Comparison of ENCODE assay signal across 8 cellular contexts in genomic region chrX:107448625-107449468, GRCh38. TPM values are rescaled to one million over a fixed set of nuclear protein-coding genes. Genes with fewer than 3 reads are reported as not detected.
A peak's percentile ranks its signal among the peaks of the same experiment; 100 is the strongest.
DNase-seq lines count a peak whose midpoint lies in the region; ATAC-seq and TF ChIP-seq lines count a peak whose summit lies in the region.

No MANE protein-coding gene starts in this region.

- no peak overlapping the region for H3K9ac ChIP-seq in SK-N-SH
- H3K9ac ChIP-seq in skeletal muscle tissue (ENCODE audit: low read depth in 1 of 3, low read length in 3 of 3): no peak overlapping the region

- H2AFZ ChIP-seq in SK-N-SH (ENCODE audit: low read depth): no peak overlapping the region

- H3K36me3 Mint-ChIP-seq in glutamatergic neuron (ENCODE audit: unreplicated experiment): no peaks in the 10 kb centered on the region

- peaks cover 37% of the 10 kb centered on the region for H3K4me1 Mint-ChIP-seq in glutamatergic neuron (ENCODE audit: low read depth, unreplicated experiment)

- H3K27me3 Mint-ChIP-seq in glutamatergic neuron (ENCODE audit: unreplicated experiment): peaks cover 3% of the 10 kb centered on the region

- H3K4me1 ChIP-seq in heart left ventricle: peaks cover 0 to 15% (median 0%) of the 10 kb centered on the region in 12 donors
- H3K4me1 ChIP-seq in SK-N-SH (ENCODE audit: control insufficient read depth in 1 of 2, insufficient read depth in 2 of 2, low read depth in 1 of 2, low read length in 1 of 2): no peaks in the 10 kb centered on the region; a peak in 1 of 4 replicates
- peaks cover 0 to 13% (median 7%) of the 10 kb centered on the region in 3 donors for H3K4me1 ChIP-seq in skeletal muscle tissue (ENCODE audit: control insufficient read depth in 3 of 3, insufficient read depth in 3 of 3, low read length in 3 of 3)

- peak overlapping the region; percentile 67 for H3K27ac Mint-ChIP-seq in glutamatergic neuron (ENCODE audit: unreplicated experiment)

- no peak for TF ChIP-seq POLR2A in heart left ventricle (IDR thresholded peaks at IDR 0.05)

- peaks cover 0 to 80% (median 9%) of the 10 kb centered on the region in 9 donors for H3K27me3 ChIP-seq in heart left ventricle
- peaks cover 51% of the 10 kb centered on the region for H3K27me3 ChIP-seq in SK-N-SH (ENCODE audit: insufficient read depth)
- peaks cover 7 to 56% (median 23%) of the 10 kb centered on the region in 3 donors for H3K27me3 ChIP-seq in skeletal muscle tissue (ENCODE audit: control insufficient read depth in 3 of 3, insufficient read depth in 3 of 3, low read length in 3 of 3)

- H3K36me3 ChIP-seq in heart left ventricle (no peaks in the 10 kb centered on the region), SK-N-SH (replicated peaks in 1 of 2; ENCODE audit: control insufficient read depth in 1 of 2, insufficient read depth in 2 of 2, low read length in 1 of 2) (no peaks in the 10 kb centered on the region), skeletal muscle tissue (ENCODE audit: control insufficient read depth in 3 of 3, insufficient read depth in 3 of 3, low read length in 3 of 3) (no peaks in the 10 kb centered on the region)

- no peak for ATAC-seq in heart left ventricle
- no peak for ATAC-seq in Right ventricle myocardium inferior
- ATAC-seq in GM21367 (IDR thresholded peaks at IDR 0.05; ENCODE audit: unreplicated experiment): no peak
- ATAC-seq in GM21723 (IDR thresholded peaks at IDR 0.05; ENCODE audit: unreplicated experiment): no peak

- no peak for TF ChIP-seq EP300 in SK-N-SH (IDR thresholded peaks at IDR 0.05; ENCODE audit: borderline replicate concordance in 1 of 2, low read depth in 1 of 2, low read length in 1 of 2)

- no peaks in the 10 kb centered on the region for H3K9me2 ChIP-seq in SK-N-SH

- DNase-seq in heart left ventricle (no peak), Right ventricle myocardium inferior (ENCODE audit: missing footprints) (no peak), SK-N-SH (peak; percentile 46), glutamatergic neuron (peak; percentile 51)
- DNase-seq in activated effector memory CD4-positive, alpha-beta T cell treated with anti-CD3 and anti-CD28 coated beads, Interleukin-2, amount 50 U/mL, for 16 hours: no peak

- TF ChIP-seq CTCF in heart left ventricle (IDR thresholded peaks at IDR 0.05) (no peak), SK-N-SH (IDR thresholded peaks at IDR 0.05) (no peak), glutamatergic neuron (IDR thresholded peaks at IDR 0.05; ENCODE audit: partially characterized antibody, unreplicated experiment) (no peak)

- intact Hi-C loops in heart left ventricle (cut with DNase I) (no loop called here), Right ventricle myocardium inferior (cut with DNase I) (no loop called here)

- CTCF ChIA-PET in SK-N-SH (lab: Yijun Ruan, JAX): no interaction called here

- TF ChIP-seq RAD21 in SK-N-SH (IDR thresholded peaks at IDR 0.05; ENCODE audit: low read length): no peak

- H3K9me3 ChIP-seq in heart left ventricle (no peaks in the 10 kb centered on the region), SK-N-SH (no peaks in the 10 kb centered on the region), skeletal muscle tissue (ENCODE audit: control insufficient read depth in 3 of 3, low read length in 3 of 3) (no peaks in the 10 kb centered on the region)

- POLR2A ChIA-PET in SK-N-SH (lab: Yijun Ruan, JAX): no interaction called here

- peaks cover 5% of the 10 kb centered on the region for H3K9me3 Mint-ChIP-seq in glutamatergic neuron (ENCODE audit: unreplicated experiment)

- no peaks in the 10 kb centered on the region for H3K79me2 ChIP-seq in SK-N-SH (ENCODE audit: insufficient read depth)

- H3K4me3 Mint-ChIP-seq in glutamatergic neuron (ENCODE audit: unreplicated experiment): peak overlapping the region; percentile 83

- peak overlapping the region in 10 of 12 donors; percentile 27 to 47 (median 39) for H3K4me3 ChIP-seq in heart left ventricle
- peak overlapping the region in 1 of 2 experiments; percentile 12; a peak in 1 of 4 replicates for H3K4me3 ChIP-seq in SK-N-SH (ENCODE audit: low read depth in 2 of 2, low read length in 1 of 2)
- peak overlapping the region; percentile 29 to 43 (median 32) for H3K4me3 ChIP-seq in skeletal muscle tissue (ENCODE audit: low read length in 3 of 3)

- 9 to 37% (median 20%) methylated on average over 21 to 30 of the region's 30 CpGs for WGBS in heart left ventricle, 4 donors
- 28% methylated on average over 11 of the region's 30 CpGs for WGBS in SK-N-SH (ENCODE audit: low lambda C conversion rate)

- H3K4me2 ChIP-seq in SK-N-SH: no peak overlapping the region

- no peaks in the 10 kb centered on the region; the same call in 1 of the 2 replicates for H4K20me1 ChIP-seq in SK-N-SH (ENCODE audit: insufficient read depth)

- no peaks in the 10 kb centered on the region for H3F3A ChIP-seq in SK-N-SH (replicated peaks; ENCODE audit: insufficient read depth)

- H3K27ac ChIP-seq in heart left ventricle (no peak overlapping the region), SK-N-SH (ENCODE audit: low read depth in 2 of 2, low read length in 1 of 2) (no peak overlapping the region), skeletal muscle tissue (ENCODE audit: low read depth, low read length) (no peak overlapping the region)

TF ChIP-seq in SK-N-SH, 30 proteins besides CTCF, POLR2A, EP300 and RAD21:
- TF ChIP-seq POLR2AphosphoS5 (IDR thresholded peaks at IDR 0.05; ENCODE audit: low read depth, low read length): no peak
- no peak for TF ChIP-seq TCF12 (IDR thresholded peaks at IDR 0.05)
- no peak for TF ChIP-seq PBX3 (IDR thresholded peaks at IDR 0.05)
- TF ChIP-seq ELF1 (IDR thresholded peaks at IDR 0.05): no peak
- TF ChIP-seq JUND (IDR thresholded peaks at IDR 0.05): no peak
- TF ChIP-seq, protein P1, sequence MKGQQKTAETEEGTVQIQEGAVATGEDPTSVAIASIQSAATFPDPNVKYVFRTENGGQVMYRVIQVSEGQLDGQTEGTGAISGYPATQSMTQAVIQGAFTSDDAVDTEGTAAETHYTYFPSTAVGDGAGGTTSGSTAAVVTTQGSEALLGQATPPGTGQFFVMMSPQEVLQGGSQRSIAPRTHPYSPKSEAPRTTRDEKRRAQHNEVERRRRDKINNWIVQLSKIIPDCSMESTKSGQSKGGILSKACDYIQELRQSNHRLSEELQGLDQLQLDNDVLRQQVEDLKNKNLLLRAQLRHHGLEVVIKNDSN (IDR thresholded peaks at IDR 0.05; ENCODE audit: borderline replicate concordance, low read depth): no peak
- no peak for TF ChIP-seq RXRA (IDR thresholded peaks at IDR 0.05; ENCODE audit: borderline replicate concordance, low read depth)
- TF ChIP-seq SMC3 (IDR thresholded peaks at IDR 0.05; ENCODE audit: low read depth, low read length): no peak
- TF ChIP-seq SIN3A (IDR thresholded peaks at IDR 0.05; ENCODE audit: borderline replicate concordance, low read depth, low read length): no peak
- TF ChIP-seq NFIC (IDR thresholded peaks at IDR 0.05; ENCODE audit: borderline replicate concordance): no peak
- no peak for TF ChIP-seq ZBTB33 (IDR thresholded peaks at IDR 0.05; ENCODE audit: borderline replicate concordance, low read depth)
- TF ChIP-seq, protein P2, sequence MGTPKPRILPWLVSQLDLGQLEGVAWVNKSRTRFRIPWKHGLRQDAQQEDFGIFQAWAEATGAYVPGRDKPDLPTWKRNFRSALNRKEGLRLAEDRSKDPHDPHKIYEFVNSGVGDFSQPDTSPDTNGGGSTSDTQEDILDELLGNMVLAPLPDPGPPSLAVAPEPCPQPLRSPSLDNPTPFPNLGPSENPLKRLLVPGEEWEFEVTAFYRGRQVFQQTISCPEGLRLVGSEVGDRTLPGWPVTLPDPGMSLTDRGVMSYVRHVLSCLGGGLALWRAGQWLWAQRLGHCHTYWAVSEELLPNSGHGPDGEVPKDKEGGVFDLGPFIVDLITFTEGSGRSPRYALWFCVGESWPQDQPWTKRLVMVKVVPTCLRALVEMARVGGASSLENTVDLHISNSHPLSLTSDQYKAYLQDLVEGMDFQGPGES (IDR thresholded peaks at IDR 0.05; ENCODE audit: low read depth, low read length): no peak
- TF ChIP-seq GATA2 (CRISPR knock-in tag; IDR thresholded peaks at IDR 0.05): no peak

RNA-seq across cellular contexts. Expression of gene FRMPD3, which starts 0.6 kb away (rescaled TPM):
- under 1 TPM in 3 of 9 donors, not detected in 6; 0.02 to 0.11 (median 0.05) TPM for total RNA-seq in heart left ventricle
- under 1 TPM; 0.04 TPM for polyA plus RNA-seq in heart left ventricle
- not detected for total RNA-seq in Right ventricle myocardium inferior
- 0.03 and 0.06 TPM in 2 replicates for polyA plus RNA-seq in SK-N-SH (2012; rRNA removed)
- polyA plus RNA-seq in SK-N-SH (2012; cell fraction: cytosol; rRNA removed): 0.01 and 0.03 TPM in 2 replicates
- polyA plus RNA-seq in SK-N-SH (2012; cell fraction: nucleus; rRNA removed): 0.06 TPM in 2 replicates
- total RNA-seq in glutamatergic neuron (ENCODE audit: unreplicated experiment): 24.9 TPM
- total RNA-seq in skeletal muscle tissue: under 0.01 TPM

Comparison
In these comparisons a context has a peak if more than half of its experiments do, and no peak if none do; other contexts are left out.
1. DNase-seq: peak in SK-N-SH (single experiment) and glutamatergic neuron (single experiment); none in heart left ventricle (0 of 5), Right ventricle myocardium inferior (single experiment) and activated effector memory CD4-positive, alpha-beta T cell treated with anti-CD3 and anti-CD28 coated beads, Interleukin-2, amount 50 U/mL, for 16 hours (single experiment).
2. RNA of gene FRMPD3, which starts 0.6 kb away (total RNA-seq): 24.9 TPM in glutamatergic neuron (single experiment); 0.02 to 0.11 TPM in heart left ventricle, not detected in Right ventricle myocardium inferior (single experiment) and under 0.01 TPM in skeletal muscle tissue (single experiment); every median in the first group is over 10 times any median in the second.